ENCODE assay signal across 19 cellular contexts in the genomic region with DNA sequence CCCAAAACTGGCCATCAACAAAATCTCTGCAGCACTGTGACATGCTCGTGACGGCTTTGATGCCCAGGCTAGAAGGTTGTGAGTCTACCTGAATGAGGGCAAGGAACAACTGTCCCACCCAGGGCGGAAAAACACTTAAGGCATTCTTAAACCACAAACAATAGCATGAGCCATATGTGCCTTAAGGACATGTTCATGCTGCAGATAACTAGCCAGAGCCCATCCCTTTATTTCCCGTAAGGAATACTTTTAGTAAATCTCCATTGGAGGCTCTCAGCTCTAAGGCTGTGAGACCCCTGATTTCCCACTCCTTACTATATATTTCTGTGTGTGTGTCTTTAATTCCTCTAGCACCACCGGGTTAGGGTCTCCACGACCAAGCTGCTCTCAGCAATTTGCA. TPM values are rescaled to one million over a fixed set of nuclear protein-coding genes. Genes with fewer than 3 reads are reported as not detected.
DNase-seq lines count a peak whose midpoint lies in the region; ATAC-seq and TF ChIP-seq lines count a peak whose summit lies in the region.
"Had no signal": no experiment of that assay in that cellular context is flagged by ENCODE, and none has a peak within 500 bp of the region (broad histone marks: within the 10 kb centered on the region; RNA-seq: fewer than 3 reads in every experiment).

No MANE protein-coding gene starts in this region.

- no peaks in the 10 kb centered on the region for H3K9me2 ChIP-seq in Loucy (replicated peaks; ENCODE audit: low read depth, low read length)

- H3K79me2 ChIP-seq in Loucy (ENCODE audit: insufficient read depth, low read length): peaks cover 89% of the 10 kb centered on the region
- H3K79me2 ChIP-seq in smooth muscle cell (ENCODE audit: low read depth): peaks cover 88% of the 10 kb centered on the region

- WGBS in smooth muscle cell (ENCODE audit: low lambda C conversion rate): 97% methylated on average over 6 of the region's 6 CpGs

- peaks cover 10% of the 10 kb centered on the region; the same call in 1 of the 2 replicates for H3K36me3 ChIP-seq in Loucy (ENCODE audit: insufficient read depth, low read length)
- peaks cover 3% of the 10 kb centered on the region for H3K36me3 ChIP-seq in smooth muscle cell (ENCODE audit: low read depth)
- H3K36me3 ChIP-seq: ovary, upper lobe of left lung had no signal

- H3K4me3 ChIP-seq in Loucy (ENCODE audit: low read length, poor library complexity, severe bottlenecking): peak overlapping the region; percentile 90
- no peak overlapping the region for H3K4me3 ChIP-seq in smooth muscle cell
- H3K4me3 ChIP-seq: ascending aorta, ovary, upper lobe of left lung had no signal

- no peaks in the 10 kb centered on the region for H3F3A ChIP-seq in Loucy (ENCODE audit: low read depth)
- no peaks in the 10 kb centered on the region for H3F3A ChIP-seq in smooth muscle cell (ENCODE audit: low read depth)

- no peak for ATAC-seq in activated T-cell treated with anti-CD3 and anti-CD28 coated beads, Interleukin-2, amount 50 U/mL, for 4 hours
- no peak for ATAC-seq in GM21825 (IDR thresholded peaks at IDR 0.05; ENCODE audit: unreplicated experiment)

- H2AFZ ChIP-seq in Loucy (ENCODE audit: low read length) (no peak overlapping the region), smooth muscle cell (ENCODE audit: low read depth) (no peak overlapping the region)

- H3K27ac ChIP-seq in smooth muscle cell (ENCODE audit: low read depth): peak overlapping the region; percentile 16
- H3K27ac ChIP-seq: ovary, upper lobe of left lung had no signal

- no peaks in the 10 kb centered on the region for H3K9me3 ChIP-seq in Loucy (ENCODE audit: insufficient read depth, low read depth, low read length)
- no peaks in the 10 kb centered on the region for H3K9me3 ChIP-seq in smooth muscle cell (replicated peaks; ENCODE audit: low read depth)
- H3K9me3 ChIP-seq: ascending aorta, ovary, upper lobe of left lung had no signal

- peak overlapping the region; percentile 83 for H3K4me2 ChIP-seq in Loucy (ENCODE audit: low read depth, low read length, poor library complexity, severe bottlenecking)
- H3K4me2 ChIP-seq in smooth muscle cell: no peak overlapping the region

- no peak for DNase-seq in activated T-cell treated with anti-CD3 and anti-CD28 coated beads, Interleukin-2, amount 50 U/mL, for 4 hours
- no peak for DNase-seq in activated T-cell treated with anti-CD3 and anti-CD28 coated beads, Interleukin-2, amount 50 U/mL, for 1 hour
- DNase-seq in smooth muscle cell (lab: John Stamatoyannopoulos, UW; ENCODE audit: unreplicated experiment) (no peak), iPS-NIHi11 (ENCODE audit: low spot score) (no peak), UCSD-AML1 (lab: John Stamatoyannopoulos, UW; ENCODE audit: unreplicated experiment) (no peak)
- DNase-seq: activated CD4-positive, CD25-positive, alpha-beta regulatory T cell; dermis blood vessel endothelial cell; head of caudate nucleus; NCI-H1092 treated with DMSO at 0.1 percent for 48 hours; NCI-H2171; NCI-H774; ovary; stimulated activated CD4-positive, alpha-beta T cell treated with anti-CD3 and anti-CD28 coated beads, Interleukin-4, amount 100 ng/mL, for 4 hours; T-helper 1 cell; upper lobe of left lung had no signal

- peaks cover 65% of the 10 kb centered on the region for H3K4me1 Mint-ChIP-seq in activated T-cell treated with anti-CD3 and anti-CD28 coated beads, Interleukin-2, amount 50 U/mL, for 4 hours (ENCODE audit: low read depth)
- peaks cover 72% of the 10 kb centered on the region for H3K4me1 Mint-ChIP-seq in brain

- H3K4me3 Mint-ChIP-seq in activated T-cell treated with anti-CD3 and anti-CD28 coated beads, Interleukin-2, amount 50 U/mL, for 4 hours: peak overlapping the region; percentile 93
- H3K4me3 Mint-ChIP-seq in brain: peak overlapping the region; percentile 69 to 99 (median 89)

- H4K20me1 ChIP-seq in Loucy (ENCODE audit: insufficient read depth, low read length, poor library complexity, severe bottlenecking) (peaks cover 81% of the 10 kb centered on the region), smooth muscle cell (ENCODE audit: low read depth) (peaks cover 79% of the 10 kb centered on the region)

- H3K4me1 ChIP-seq in Loucy (ENCODE audit: insufficient read depth, low read length, poor library complexity, severe bottlenecking) (peaks cover 63% of the 10 kb centered on the region), smooth muscle cell (ENCODE audit: low read depth) (peaks cover 27% of the 10 kb centered on the region)

- H3K36me3 Mint-ChIP-seq in activated T-cell treated with anti-CD3 and anti-CD28 coated beads, Interleukin-2, amount 50 U/mL, for 4 hours (ENCODE audit: insufficient read depth): peaks cover 34% of the 10 kb centered on the region
- H3K36me3 Mint-ChIP-seq in brain: peaks cover 19% of the 10 kb centered on the region

- TF ChIP-seq CTCF in Loucy (conservative IDR thresholded peaks at IDR 0.05; ENCODE audit: low read length): no peak
- TF ChIP-seq CTCF in brain (conservative IDR thresholded peaks at IDR 0.05): no peak
- no peak for TF ChIP-seq CTCF in smooth muscle cell (IDR thresholded peaks at IDR 0.05; ENCODE audit: borderline replicate concordance, insufficient read depth, poor library complexity, severe bottlenecking)

- H3K27me3 ChIP-seq in Loucy (ENCODE audit: insufficient read depth, low read length, poor library complexity, severe bottlenecking) (no peaks in the 10 kb centered on the region), smooth muscle cell (ENCODE audit: low read depth) (no peaks in the 10 kb centered on the region)
- H3K27me3 ChIP-seq: ascending aorta, ovary, upper lobe of left lung had no signal

- peak overlapping the region in 2 of 5 experiments; percentile 13 to 94 for H3K27ac Mint-ChIP-seq in brain

- H3K9ac ChIP-seq in Loucy (ENCODE audit: low read depth, low read length, poor library complexity, severe bottlenecking) (peak overlapping the region; percentile 80), smooth muscle cell (ENCODE audit: low read depth) (no peak overlapping the region)

- H3K9me3 Mint-ChIP-seq in activated T-cell treated with anti-CD3 and anti-CD28 coated beads, Interleukin-2, amount 50 U/mL, for 4 hours: peaks cover 6% of the 10 kb centered on the region
- H3K9me3 Mint-ChIP-seq in brain: no peaks in the 10 kb centered on the region

- no peaks in the 10 kb centered on the region for H3K27me3 Mint-ChIP-seq in activated T-cell treated with anti-CD3 and anti-CD28 coated beads, Interleukin-2, amount 50 U/mL, for 4 hours (ENCODE audit: low read depth)
- peaks cover 9% of the 10 kb centered on the region for H3K27me3 Mint-ChIP-seq in brain

RNA-seq across cellular contexts. Expression of a gene that starts 3.4 kb away (rescaled TPM):
- total RNA-seq in activated T-cell treated with anti-CD3 and anti-CD28 coated beads, Interleukin-2, amount 50 U/mL, for 4 hours: 100 to 1,000 TPM; 134 to 167 (median 149) TPM
- polyA plus RNA-seq in brain (ENCODE audit: insufficient read depth, low read depth, low replicate concordance) (22.4 TPM), smooth muscle cell (22.3 and 23.0 TPM in 2 replicates)
- 62.4 and 79.2 TPM in 2 replicates for total RNA-seq in smooth muscle cell
